In the genomic region with DNA sequence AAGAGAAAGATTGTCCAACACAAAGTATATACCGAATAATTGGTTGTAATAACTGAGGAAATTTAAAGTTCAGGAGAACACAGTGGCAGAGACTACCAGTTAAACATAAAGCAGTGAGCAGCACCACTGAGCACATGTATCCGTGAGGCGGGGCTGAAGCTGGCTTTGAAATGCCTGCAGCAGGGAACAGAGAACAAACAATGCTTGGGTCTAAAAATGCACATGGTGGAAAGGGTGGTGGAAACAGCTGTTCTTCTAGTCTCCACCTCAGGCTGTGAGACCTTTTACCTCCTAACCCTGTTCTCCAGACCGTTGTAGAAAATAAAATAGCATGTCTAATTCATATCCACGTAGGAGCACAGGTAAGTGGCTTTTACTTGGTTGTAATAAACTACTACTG, we compare ENCODE assay signal across 27 cellular contexts. TPM values are rescaled to one million over a fixed set of nuclear protein-coding genes. Genes with fewer than 3 reads are reported as not detected.
"Had no signal": no experiment of that assay in that cellular context is flagged by ENCODE, and none has a peak within 500 bp of the region (broad histone marks: within the 10 kb centered on the region; RNA-seq: fewer than 3 reads in every experiment).

No MANE protein-coding gene starts in this region.

- H3K4me1 ChIP-seq: psoas muscle, testis, upper lobe of right lung had no signal

- H3K4me2 ChIP-seq: hepatocyte, smooth muscle cell had no signal

- H3K4me3 Mint-ChIP-seq: activated CD4-positive, alpha-beta T cell treated with anti-CD3 and anti-CD28 coated beads, Interleukin-2, amount 10 ng/mL, durations not matched to agents 7 days and 5 days; activated CD8-positive, alpha-beta T cell treated with anti-CD3 and anti-CD28 coated beads, Interleukin-2, amount 10 ng/mL, durations not matched to agents 7 days and 5 days; activated naive CD4-positive, alpha-beta T cell treated with anti-CD3 and anti-CD28 coated beads for 36 hours; activated T-cell treated with anti-CD3 and anti-CD28 coated beads, Interleukin-2, amount 50 U/mL, for 4 hours; brain; mesothelial cell of epicardium; naive B cell; neural progenitor cell; stimulated activated effector memory CD8-positive, alpha-beta T cell treated with anti-CD3 and anti-CD28 coated beads, Interleukin-12 subunit alpha, Interleukin-12 subunit beta, amount 100 ng/mL, for 72 hours had no signal

- FAIRE-seq: colon, islet of Langerhans had no signal

- H3K27me3 ChIP-seq: hepatocyte, ovary, testis had no signal

- H3K27ac Mint-ChIP-seq: activated CD4-positive, alpha-beta T cell treated with anti-CD3 and anti-CD28 coated beads, Interleukin-2, amount 10 ng/mL, durations not matched to agents 7 days and 5 days; activated CD8-positive, alpha-beta T cell treated with anti-CD3 and anti-CD28 coated beads, Interleukin-2, amount 10 ng/mL, durations not matched to agents 7 days and 5 days; activated naive CD4-positive, alpha-beta T cell treated with anti-CD3 and anti-CD28 coated beads for 36 hours; brain; mesothelial cell of epicardium; naive B cell; neural progenitor cell; stimulated activated effector memory CD8-positive, alpha-beta T cell treated with anti-CD3 and anti-CD28 coated beads, Interleukin-12 subunit alpha, Interleukin-12 subunit beta, amount 100 ng/mL, for 72 hours had no signal

- H3K4me3 ChIP-seq: dorsolateral prefrontal cortex, hepatocyte, lung, neural progenitor cell, ovary, psoas muscle, smooth muscle cell, testis, upper lobe of right lung had no signal

- H3K79me2 ChIP-seq: hepatocyte had no signal

- H3K9ac ChIP-seq: neural progenitor cell had no signal

- DNase-seq: activated CD4-positive, alpha-beta T cell treated with anti-CD3 and anti-CD28 coated beads, Interleukin-2, amount 10 ng/mL, durations not matched to agents 7 days and 5 days; activated CD4-positive, CD25-positive, alpha-beta regulatory T cell; activated CD8-positive, alpha-beta memory T cell treated with anti-CD3 and anti-CD28 coated beads, Interleukin-2, amount 50 U/mL, for 4 hours; activated CD8-positive, alpha-beta T cell treated with anti-CD3 and anti-CD28 coated beads, Interleukin-2, amount 10 ng/mL, durations not matched to agents 7 days and 5 days; activated naive CD4-positive, alpha-beta T cell treated with anti-CD3 and anti-CD28 coated beads for 36 hours; activated T-cell treated with anti-CD3 and anti-CD28 coated beads, Interleukin-2, amount 50 U/mL, for 4 hours; caudate nucleus; dorsolateral prefrontal cortex; foreskin fibroblast; naive B cell; ovary; psoas muscle; right cardiac atrium; stimulated activated CD4-positive, alpha-beta T cell treated with anti-CD3 and anti-CD28 coated beads, Interleukin-4, amount 100 ng/mL, for 24 hours; T-helper 1 cell; T1000; testis; upper lobe of right lung had no signal

- H3K36me3 Mint-ChIP-seq: mesothelial cell of epicardium had no signal

- H3K4me1 Mint-ChIP-seq: activated CD4-positive, alpha-beta T cell treated with anti-CD3 and anti-CD28 coated beads, Interleukin-2, amount 10 ng/mL, durations not matched to agents 7 days and 5 days; brain; mesothelial cell of epicardium; naive B cell; neural progenitor cell; stimulated activated effector memory CD8-positive, alpha-beta T cell treated with anti-CD3 and anti-CD28 coated beads, Interleukin-12 subunit alpha, Interleukin-12 subunit beta, amount 100 ng/mL, for 72 hours had no signal

- ATAC-seq: activated CD8-positive, alpha-beta T cell treated with anti-CD3 and anti-CD28 coated beads, Interleukin-2, amount 10 ng/mL, durations not matched to agents 7 days and 5 days; activated T-cell treated with anti-CD3 and anti-CD28 coated beads, Interleukin-2, amount 50 U/mL, for 4 hours; psoas muscle; right cardiac atrium; stimulated activated effector memory CD8-positive, alpha-beta T cell treated with anti-CD3 and anti-CD28 coated beads, Interleukin-12 subunit alpha, Interleukin-12 subunit beta, amount 100 ng/mL, for 72 hours; upper lobe of right lung had no signal

- H3K9me3 ChIP-seq: ovary, psoas muscle, testis, upper lobe of right lung had no signal

- H3K36me3 ChIP-seq: neural progenitor cell, ovary had no signal

- H3K9me3 Mint-ChIP-seq: mesothelial cell of epicardium; stimulated activated effector memory CD8-positive, alpha-beta T cell treated with anti-CD3 and anti-CD28 coated beads, Interleukin-12 subunit alpha, Interleukin-12 subunit beta, amount 100 ng/mL, for 72 hours had no signal

- H2AFZ ChIP-seq: hepatocyte, neural progenitor cell had no signal

- H3K27ac ChIP-seq: dorsolateral prefrontal cortex, hepatocyte, neural progenitor cell, ovary, psoas muscle, testis, upper lobe of right lung had no signal

RNA-seq across cellular contexts. Expression of a gene that starts 7.7 kb away (rescaled TPM):
- total RNA-seq: psoas muscle, right cardiac atrium, upper lobe of right lung had no signal
